ENCODE assay signal across 20 cellular contexts in the genomic region with DNA sequence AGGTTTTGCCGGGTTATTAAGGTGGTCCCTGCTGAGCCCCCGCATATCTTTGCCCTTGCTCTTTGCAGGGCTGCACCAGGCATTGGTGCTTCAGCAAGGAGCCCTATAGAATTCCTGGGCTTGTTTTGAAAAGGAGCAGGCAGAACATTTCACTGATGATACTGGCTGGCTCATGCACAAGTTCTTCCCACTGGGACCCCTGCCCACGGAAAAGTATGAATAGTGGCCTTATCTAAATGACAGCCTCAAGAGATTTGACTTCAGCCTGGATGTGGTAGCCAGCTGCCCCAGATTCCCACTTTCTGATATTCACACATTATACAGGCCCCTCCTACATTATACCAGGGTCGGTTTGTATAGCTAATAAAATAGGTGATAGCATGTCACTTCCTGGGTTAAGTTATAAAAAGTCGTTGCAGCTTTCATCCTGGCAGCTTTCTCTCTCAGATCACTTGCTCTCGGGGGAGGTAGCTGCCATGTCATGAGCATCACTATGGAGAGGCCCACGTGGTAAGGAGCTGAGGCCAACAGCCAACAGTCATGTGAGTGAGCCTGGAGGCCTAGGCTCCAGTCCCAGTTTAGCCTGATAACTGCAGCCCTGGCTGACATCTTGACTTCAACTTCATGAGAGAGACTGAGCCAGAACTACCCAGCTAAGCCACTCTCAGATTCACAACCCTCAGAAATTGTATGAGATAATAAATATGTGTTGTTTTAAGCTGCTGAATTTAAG. TPM values are rescaled to one million over a fixed set of nuclear protein-coding genes. Genes with fewer than 3 reads are reported as not detected.
DNase-seq lines count a peak whose midpoint lies in the region; ATAC-seq and TF ChIP-seq lines count a peak whose summit lies in the region.
"Had no signal": no experiment of that assay in that cellular context is flagged by ENCODE, and none has a peak within 500 bp of the region (broad histone marks: within the 10 kb centered on the region; RNA-seq: fewer than 3 reads in every experiment).

No MANE protein-coding gene starts in this region.

- peak overlapping the region in 43 of 59 donors; percentile 8 to 79 (median 50) for H3K27ac ChIP-seq in dorsolateral prefrontal cortex
- H3K27ac ChIP-seq in right cardiac atrium (ENCODE audit: low read length), result peak overlapping the region; percentile 81
- H3K27ac ChIP-seq in substantia nigra (ENCODE audit: low read depth, low read length, poor library complexity, severe bottlenecking), result peak overlapping the region; percentile 40
- H3K27ac ChIP-seq: esophagus muscularis mucosa, VCaP had no signal

- peaks cover 3% of the 10 kb centered on the region for H3K4me1 ChIP-seq in right cardiac atrium (ENCODE audit: control insufficient read depth, insufficient read depth, low read length)

- H3K27me3 ChIP-seq in dorsolateral prefrontal cortex, result peaks cover 0 to 14% (median 0%) of the 10 kb centered on the region in 45 donors
- no peaks in the 10 kb centered on the region for H3K27me3 ChIP-seq in right cardiac atrium (ENCODE audit: control insufficient read depth, insufficient read depth)

- no peaks in the 10 kb centered on the region for H3K9me3 ChIP-seq in right cardiac atrium (ENCODE audit: control insufficient read depth, low read length)
- H3K9me3 ChIP-seq: esophagus muscularis mucosa had no signal

- TF ChIP-seq CTCF in dorsolateral prefrontal cortex (IDR thresholded peaks at IDR 0.05 in 54 of 56, conservative IDR thresholded peaks at IDR 0.05 in 2 of 56; ENCODE audit: low read depth in 1 of 56, partially characterized antibody in 56 of 56), result peak in 11 of 56 donors; percentile 7 to 48 (median 20)

- H3K4me3 ChIP-seq in dorsolateral prefrontal cortex (no peak overlapping the region), right cardiac atrium (ENCODE audit: low read length) (no peak overlapping the region)
- H3K4me3 ChIP-seq: esophagus muscularis mucosa, smooth muscle cell had no signal

- DNase-seq in NCI-H1092 (lab: John Stamatoyannopoulos, UW) (peak; percentile 3), dorsolateral prefrontal cortex (peak; percentile 22 to 86 (median 68)), right cardiac atrium (peak; percentile 68 to 89 (median 87)), substantia nigra (lab: John Stamatoyannopoulos, UW) (peak in 46 of 49 donors; percentile 8 to 77 (median 48)), RKO (ENCODE audit: low spot score) (no peak)
- DNase-seq: activated CD4-positive, alpha-beta memory T cell treated with anti-CD3 and anti-CD28 coated beads, Interleukin-2, amount 10 ng/mL, durations not matched to agents 7 days and 5 days; activated T-cell treated with anti-CD3 and anti-CD28 coated beads, Interleukin-2, amount 50 U/mL, for 4 hours; GOT3; Karpas-422; left colon; NCI-H2171; NCI-H748 treated with DMSO at 0.1 percent for 48 hours; SW 1271 had no signal

- ATAC-seq in right cardiac atrium, result peak; percentile 92 to 93
- no peak for ATAC-seq in GM21367 (IDR thresholded peaks at IDR 0.05; ENCODE audit: unreplicated experiment)
- ATAC-seq in GM21526 (IDR thresholded peaks at IDR 0.05; ENCODE audit: low FRiP score, unreplicated experiment), result no peak
- ATAC-seq in HG02759 (IDR thresholded peaks at IDR 0.05; ENCODE audit: unreplicated experiment), result no peak
- ATAC-seq: activated naive CD4-positive, alpha-beta T cell treated with anti-CD3 and anti-CD28 coated beads, Interleukin-2, amount 50 U/mL, for 72 hours; activated T-cell treated with anti-CD3 and anti-CD28 coated beads, Interleukin-2, amount 50 U/mL, for 4 hours; left colon had no signal

- intact Hi-C loops in dorsolateral prefrontal cortex (cut with DNase I) (loop anchor here in 1 of 2 donors (2.0 to 10.0 kb wide), 2 partner anchors 16 to 252 kb away; partner anchors contain the start of gene CRTAC1), right cardiac atrium (cut with DNase I) (loop anchor here in 2 of 4 donors (10.0 kb wide), 2 partner anchors 282 to 292 kb away; no protein-coding TSS in a partner anchor)

- WGBS in right cardiac atrium, result 25% methylated on average over 7 of the region's 7 CpGs

RNA-seq across cellular contexts. Expression of gene CRTAC1, which starts 16.8 kb away (rescaled TPM):
- total RNA-seq in dorsolateral prefrontal cortex (10 to 100 TPM; 13.6 to 61.1 (median 37.8) TPM), right cardiac atrium (10 to 100 TPM; 11.9 to 38.2 (median 14.8) TPM)
- 7.3 TPM for polyA plus RNA-seq in right cardiac atrium
- total RNA-seq: activated CD4-positive, alpha-beta memory T cell treated with anti-CD3 and anti-CD28 coated beads, Interleukin-2, amount 10 ng/mL, durations not matched to agents 7 days and 5 days; activated naive CD4-positive, alpha-beta T cell treated with anti-CD3 and anti-CD28 coated beads, Interleukin-2, amount 50 U/mL, for 72 hours; activated T-cell treated with anti-CD3 and anti-CD28 coated beads, Interleukin-2, amount 50 U/mL, for 4 hours had no signal

Comparison
In these comparisons a context has a peak if more than half of its experiments do, and no peak if none do; other contexts are left out.
1. ATAC-seq: peak in right cardiac atrium (2 of 2); none in GM21367 (single experiment), GM21526 (single experiment) and HG02759 (single experiment).
2. Peak in every context shown above with its lines, with median percentiles within 50 percentile points of each other: H3K27ac ChIP-seq.